1 cellular context compared by ENCODE assay signal in genomic region chr1:65483993-65484754, GRCh38.
TF ChIP-seq lines count a peak whose summit lies in the region.

No MANE protein-coding gene starts in this region.

TF ChIP-seq in HepG2, 621 proteins besides CTCF, POLR2A, EP300 and RAD21 (continued from another document and continues in another):
- TF ChIP-seq NCOR1 (IDR thresholded peaks at IDR 0.05; ENCODE audit: borderline replicate concordance, low read length), result peak; percentile 69; the same call in 1 of the 2 replicates
- TF ChIP-seq MTF1 (CRISPR knock-in tag; IDR thresholded peaks at IDR 0.05), result no peak
- peak; percentile 42; the same call in 1 of the 2 replicates for TF ChIP-seq ZMYM4 (CRISPR knock-in tag; IDR thresholded peaks at IDR 0.05)
- TF ChIP-seq ZNF749 (CRISPR knock-in tag; IDR thresholded peaks at IDR 0.05; ENCODE audit: borderline replicate concordance), result no peak
- TF ChIP-seq SIN3A (IDR thresholded peaks at IDR 0.05; ENCODE audit: borderline replicate concordance, low read depth, low read length), result no peak
- peak; percentile 84 for TF ChIP-seq RXRB (CRISPR knock-in tag; IDR thresholded peaks at IDR 0.05; ENCODE audit: borderline replicate concordance)
- peak; percentile 70; the same call in 1 of the 2 replicates for TF ChIP-seq RFX5 (IDR thresholded peaks at IDR 0.05; ENCODE audit: low read depth, low read length)
- TF ChIP-seq AHDC1 (CRISPR knock-in tag; IDR thresholded peaks at IDR 0.05; ENCODE audit: borderline replicate concordance), result peak; percentile 99
- TF ChIP-seq FOXA3 (CRISPR knock-in tag; IDR thresholded peaks at IDR 0.05), result peak; percentile 95
- peak; percentile 63; the same call in 1 of the 2 replicates for TF ChIP-seq ZNF878 (CRISPR knock-in tag; IDR thresholded peaks at IDR 0.05)
- TF ChIP-seq ZNF674 (CRISPR knock-in tag; IDR thresholded peaks at IDR 0.05; ENCODE audit: low read depth), result no peak
- no peak for TF ChIP-seq HINFP (CRISPR knock-in tag; IDR thresholded peaks at IDR 0.05; ENCODE audit: low read depth)
- no peak for TF ChIP-seq NRL (CRISPR knock-in tag; IDR thresholded peaks at IDR 0.05; ENCODE audit: borderline replicate concordance)
- TF ChIP-seq KAT8 (CRISPR knock-in tag; IDR thresholded peaks at IDR 0.05), result no peak
- peak; percentile 48; the same call in 1 of the 2 replicates for TF ChIP-seq ZNF292 (CRISPR knock-in tag; IDR thresholded peaks at IDR 0.05; ENCODE audit: borderline replicate concordance, low read depth)
- no peak for TF ChIP-seq PAX8 (CRISPR knock-in tag; IDR thresholded peaks at IDR 0.05; ENCODE audit: borderline replicate concordance)
- TF ChIP-seq ZNF607 (CRISPR knock-in tag; IDR thresholded peaks at IDR 0.05; ENCODE audit: borderline replicate concordance), result no peak
- no peak for TF ChIP-seq NFE2 (CRISPR knock-in tag; IDR thresholded peaks at IDR 0.05)
- no peak for TF ChIP-seq GABPA (IDR thresholded peaks at IDR 0.05; ENCODE audit: low read depth, low read length)
- TF ChIP-seq GABPA (CRISPR knock-in tag; IDR thresholded peaks at IDR 0.05; ENCODE audit: low read depth), result no peak
- peak; percentile 32; the same call in 1 of the 2 replicates for TF ChIP-seq MLX (CRISPR knock-in tag; IDR thresholded peaks at IDR 0.05)
- TF ChIP-seq ZSCAN9 (CRISPR knock-in tag; IDR thresholded peaks at IDR 0.05; ENCODE audit: borderline replicate concordance), result no peak
- TF ChIP-seq FOSL2 (CRISPR knock-in tag; IDR thresholded peaks at IDR 0.05), result peak; percentile 35; the same call in 1 of the 2 replicates
- no peak for TF ChIP-seq NR3C1 (CRISPR knock-in tag; IDR thresholded peaks at IDR 0.05)
- no peak for TF ChIP-seq KMT2B (CRISPR knock-in tag; IDR thresholded peaks at IDR 0.05)
- no peak for TF ChIP-seq BRD4 (CRISPR knock-in tag; IDR thresholded peaks at IDR 0.05)
- TF ChIP-seq LCORL (IDR thresholded peaks at IDR 0.05), result no peak
- TF ChIP-seq LCORL (CRISPR knock-in tag; IDR thresholded peaks at IDR 0.05), result peak; percentile 47; the same call in 1 of the 2 replicates
- TF ChIP-seq SAFB2 (CRISPR knock-in tag; IDR thresholded peaks at IDR 0.05; ENCODE audit: borderline replicate concordance, low read depth), result no peak
- no peak for TF ChIP-seq RORA (CRISPR knock-in tag; IDR thresholded peaks at IDR 0.05)
- TF ChIP-seq ZNF839 (CRISPR knock-in tag; IDR thresholded peaks at IDR 0.05; ENCODE audit: borderline replicate concordance), result no peak
- no peak for TF ChIP-seq ZNF572 (CRISPR knock-in tag; IDR thresholded peaks at IDR 0.05)
- 0 out of 2 replicates have a peak, but pooled peaks have one; percentile 14 for TF ChIP-seq DRAP1 (CRISPR knock-in tag; IDR thresholded peaks at IDR 0.05)
- TF ChIP-seq CAMTA2 (CRISPR knock-in tag; IDR thresholded peaks at IDR 0.05; ENCODE audit: borderline replicate concordance), result no peak
- no peak for TF ChIP-seq ZFY (CRISPR knock-in tag; IDR thresholded peaks at IDR 0.05)
- peak; percentile 92 for TF ChIP-seq ARID5B (CRISPR knock-in tag; IDR thresholded peaks at IDR 0.05)
- peak; percentile 34; the same call in 1 of the 2 replicates for TF ChIP-seq ZNF646 (CRISPR knock-in tag; IDR thresholded peaks at IDR 0.05)
- TF ChIP-seq FOXP4 (CRISPR knock-in tag; IDR thresholded peaks at IDR 0.05), result peak; percentile 80
- peak; percentile 75 for TF ChIP-seq TBL1XR1 (IDR thresholded peaks at IDR 0.05; ENCODE audit: borderline replicate concordance, low read length, partially characterized antibody)
- no peak for TF ChIP-seq RFXANK (CRISPR knock-in tag; IDR thresholded peaks at IDR 0.05)
- TF ChIP-seq FOXP1 (IDR thresholded peaks at IDR 0.05), result peak; percentile 69
- TF ChIP-seq FOXP1 (CRISPR knock-in tag; IDR thresholded peaks at IDR 0.05), result peak; percentile 93
- no peak for TF ChIP-seq RFXAP (CRISPR knock-in tag; IDR thresholded peaks at IDR 0.05; ENCODE audit: borderline replicate concordance)
